13 cellular contexts compared by ENCODE assay signal in the genomic region with DNA sequence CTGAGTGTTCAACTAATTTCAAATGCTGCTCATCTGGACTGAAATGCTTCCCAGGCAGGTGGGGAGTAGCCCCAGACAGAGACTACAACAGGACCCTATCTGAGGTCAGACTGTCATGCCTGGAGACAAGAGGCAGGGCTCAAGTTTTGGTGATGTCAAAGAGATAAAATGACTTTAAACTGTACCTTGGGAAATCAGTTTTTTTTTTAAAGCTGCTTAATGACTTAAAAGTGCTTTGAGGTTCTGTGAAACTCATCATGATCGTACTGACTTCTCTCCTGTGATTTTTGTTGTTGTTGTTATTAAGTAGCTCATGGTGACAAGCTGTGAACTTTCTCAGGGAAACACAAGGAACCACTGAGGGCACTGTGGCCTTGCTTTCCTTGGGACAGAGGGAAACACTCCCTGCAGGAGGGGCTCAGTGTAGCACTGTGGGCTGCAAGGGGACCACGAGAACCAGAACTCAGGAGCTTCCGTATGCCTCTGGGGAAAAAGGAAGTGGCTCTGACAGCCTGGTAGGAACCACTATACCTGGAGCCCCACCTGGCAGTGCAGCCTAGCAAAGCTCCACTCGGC. TPM values are rescaled to one million over a fixed set of nuclear protein-coding genes. Genes with fewer than 3 reads are reported as not detected.
A peak's percentile ranks its signal among the peaks of the same experiment; 100 is the strongest.
DNase-seq lines count a peak whose midpoint lies in the region; ATAC-seq, FAIRE-seq and TF ChIP-seq lines count a peak whose summit lies in the region.
"Had no signal": no experiment of that assay in that cellular context is flagged by ENCODE, and none has a peak within 500 bp of the region (broad histone marks: within the 10 kb centered on the region; RNA-seq: fewer than 3 reads in every experiment).

No MANE protein-coding gene starts in this region.

- CTCF ChIA-PET in CD8-positive, alpha-beta memory T cell (lab: Charles Lee): interaction anchor here (1.7 kb wide), 1 partner anchor 10 kb away, joined by 7 read pairs; no protein-coding TSS in a partner anchor
- CTCF ChIA-PET in Panc1 (lab: Charles Lee): no interaction called here

- POLR2A ChIA-PET in CD8-positive, alpha-beta memory T cell (lab: Charles Lee): interaction anchor here (2.2 kb wide), 1 partner anchor 9 kb away, joined by 16 read pairs; a partner anchor contains a TSS
- POLR2A ChIA-PET in Panc1 (lab: Charles Lee): no interaction called here

- H3K9me3 ChIP-seq in CD8-positive, alpha-beta memory T cell (ENCODE audit: low read length): no peaks in the 10 kb centered on the region
- H3K9me3 ChIP-seq in Panc1 (ENCODE audit: control insufficient read depth, insufficient read depth, low read depth, low read length): no peaks in the 10 kb centered on the region
- H3K9me3 ChIP-seq in duodenal mucosa (ENCODE audit: control insufficient read depth in 1 of 2, low read length in 2 of 2): no peaks in the 10 kb centered on the region
- H3K9me3 ChIP-seq in pancreas: no peaks in the 10 kb centered on the region
- H3K9me3 ChIP-seq in adrenal gland (replicated peaks in 1 of 3): no peaks in the 10 kb centered on the region

- H3K27me3 ChIP-seq in CD8-positive, alpha-beta memory T cell (ENCODE audit: insufficient read depth, low read length, poor library complexity, severe bottlenecking): no peaks in the 10 kb centered on the region
- H3K27me3 ChIP-seq in Panc1 (ENCODE audit: control insufficient read depth, insufficient read depth, low read length) (no peaks in the 10 kb centered on the region), duodenal mucosa (ENCODE audit: control insufficient read depth in 1 of 2, insufficient read depth in 2 of 2, low read length in 2 of 2) (no peaks in the 10 kb centered on the region), pancreas (no peaks in the 10 kb centered on the region), adrenal gland (no peaks in the 10 kb centered on the region)

- peaks cover 50 to 82% (median 57%) of the 10 kb centered on the region in 3 donors for H3K4me1 Mint-ChIP-seq in CD8-positive, alpha-beta memory T cell

- in situ Hi-C loops in Panc1 (cut with HindIII; ENCODE audit: low pct_unique_long_range_greater_than_20kb, low sequenced_read_pairs): no loop called here

- peak overlapping the region; percentile 44 to 99 (median 85) for H3K27ac Mint-ChIP-seq in CD8-positive, alpha-beta memory T cell

- no TSS peak for BruUV-seq in Panc1 (replicated peaks; lab: Mats Ljungman, UMichigan)

- 0 out of 2 replicates have a peak, but pooled peaks have one; percentile 20 for ATAC-seq in Panc1
- peak in 3 of 4 donors; percentile 18 to 45 (median 34) for ATAC-seq in pancreas
- no peak for ATAC-seq in HG03280 (IDR thresholded peaks at IDR 0.05; ENCODE audit: unreplicated experiment)
- no peak for ATAC-seq in GM18873 (IDR thresholded peaks at IDR 0.05; ENCODE audit: low FRiP score, unreplicated experiment)

- WGBS in pancreas, 2 donors: 63% methylated on average over 4 of the region's 4 CpGs
- 53 to 85% (median 75%) methylated on average over 3 to 4 of the region's 4 CpGs for WGBS in adrenal gland, 4 donors

- peak in 1 of 5 donors; percentile 17 for DNase-seq in CD8-positive, alpha-beta memory T cell
- DNase-seq in Panc1 (ENCODE audit: low read depth, low spot score) (no peak), pancreas (peak in 1 of 6 donors; percentile 14), COLO829 (ENCODE audit: low spot score) (no peak), adrenal gland (no peak)
- DNase-seq: DMS53; kidney; occipital lobe; stimulated activated naive B cell treated with anti-CD40 and anti-IgM and Interleukin-4, amounts not matched to agents 10 μg/mL and 1 μg/mL and 100 μg/mL, for 72 hours had no signal

- peak overlapping the region; percentile 16 for H3K4me3 ChIP-seq in CD8-positive, alpha-beta memory T cell (ENCODE audit: low read length)
- no peak overlapping the region for H3K4me3 ChIP-seq in Panc1 (ENCODE audit: low read depth in 2 of 2, low read length in 2 of 2)
- H3K4me3 ChIP-seq in duodenal mucosa (ENCODE audit: low read depth in 1 of 2, low read length in 2 of 2): no peak overlapping the region
- no peak overlapping the region for H3K4me3 ChIP-seq in pancreas
- no peak overlapping the region for H3K4me3 ChIP-seq in adrenal gland

- H3K27me3 Mint-ChIP-seq in CD8-positive, alpha-beta memory T cell: no peaks in the 10 kb centered on the region
- H3K27me3 Mint-ChIP-seq: stimulated activated naive B cell treated with anti-CD40 and anti-IgM and Interleukin-4, amounts not matched to agents 10 μg/mL and 1 μg/mL and 100 μg/mL, for 72 hours had no signal

- peak overlapping the region; percentile 1 to 69 (median 40) for H3K4me3 Mint-ChIP-seq in CD8-positive, alpha-beta memory T cell
- H3K4me3 Mint-ChIP-seq: stimulated activated naive B cell treated with anti-CD40 and anti-IgM and Interleukin-4, amounts not matched to agents 10 μg/mL and 1 μg/mL and 100 μg/mL, for 72 hours had no signal

- FAIRE-seq in pancreas (lab: Jason Lieb, UNC): no peak
- FAIRE-seq: GM12892, kidney had no signal

- TF ChIP-seq CTCF in Panc1 (IDR thresholded peaks at IDR 0.05) (no peak), pancreas (IDR thresholded peaks at IDR 0.05) (no peak), adrenal gland (IDR thresholded peaks at IDR 0.05) (no peak)

- H3K27ac ChIP-seq in CD8-positive, alpha-beta memory T cell (ENCODE audit: low read depth, low read length): no peak overlapping the region
- H3K27ac ChIP-seq in Panc1 (ENCODE audit: low read length) (no peak overlapping the region), duodenal mucosa (ENCODE audit: low read depth, low read length) (peak overlapping the region; percentile 26), pancreas (no peak overlapping the region), adrenal gland (no peak overlapping the region)

- H3K4me1 ChIP-seq in CD8-positive, alpha-beta memory T cell (ENCODE audit: insufficient read depth, low read length): peaks cover 46% of the 10 kb centered on the region
- H3K4me1 ChIP-seq in Panc1 (ENCODE audit: control insufficient read depth, insufficient read depth, low read length): peaks cover 10% of the 10 kb centered on the region
- peaks cover 27 to 48% of the 10 kb centered on the region in 2 donors for H3K4me1 ChIP-seq in duodenal mucosa (ENCODE audit: control insufficient read depth in 1 of 2, insufficient read depth in 2 of 2, low read length in 2 of 2)
- peaks cover 0 to 37% (median 25%) of the 10 kb centered on the region in 3 donors for H3K4me1 ChIP-seq in pancreas
- H3K4me1 ChIP-seq in adrenal gland (replicated peaks in 1 of 2): peaks cover 21 to 43% of the 10 kb centered on the region in 2 donors

- H3K36me3 Mint-ChIP-seq in CD8-positive, alpha-beta memory T cell: peaks cover 0 to 4% (median 1%) of the 10 kb centered on the region in 3 donors

- no peaks in the 10 kb centered on the region for H3K9me3 Mint-ChIP-seq in CD8-positive, alpha-beta memory T cell
- H3K9me3 Mint-ChIP-seq: stimulated activated naive B cell treated with anti-CD40 and anti-IgM and Interleukin-4, amounts not matched to agents 10 μg/mL and 1 μg/mL and 100 μg/mL, for 72 hours had no signal

- intact Hi-C loops in Panc1 (cut with micrococcal nuclease; ENCODE audit: unreplicated experiment): no loop called here
- intact Hi-C loops in pancreas (cut with DNase I): loop anchor here in 1 of 3 donors (10.0 kb wide), 1 partner anchor 124 kb away; no protein-coding TSS in a partner anchor
- intact Hi-C loops in adrenal gland (cut with DNase I): no loop called here

- TF ChIP-seq POLR2A in adrenal gland (IDR thresholded peaks at IDR 0.05): no peak

- no peaks in the 10 kb centered on the region for H3K36me3 ChIP-seq in CD8-positive, alpha-beta memory T cell (ENCODE audit: insufficient read depth, low read length)
- H3K36me3 ChIP-seq in Panc1 (ENCODE audit: control insufficient read depth, insufficient read depth, low read length) (no peaks in the 10 kb centered on the region), duodenal mucosa (ENCODE audit: control insufficient read depth in 1 of 2, insufficient read depth in 2 of 2, low read length in 2 of 2) (peaks cover 0 to 12% of the 10 kb centered on the region in 2 donors), pancreas (no peaks in the 10 kb centered on the region), adrenal gland (replicated peaks in 1 of 2) (no peaks in the 10 kb centered on the region)

- no peak overlapping the region for H3K9ac ChIP-seq in duodenal mucosa (ENCODE audit: low read depth in 1 of 2, low read length in 2 of 2)

RNA-seq across cellular contexts. Expression of a gene that starts 9.5 kb away (rescaled TPM):
- total RNA-seq in CD8-positive, alpha-beta memory T cell: 10 to 100 TPM; 21.2 to 22.7 TPM
- 1.7 TPM for polyA plus RNA-seq in CD8-positive, alpha-beta memory T cell
- total RNA-seq in Panc1 (2021; ENCODE audit: unreplicated experiment): 34.1 TPM
- 13.8 TPM for polyA plus RNA-seq in Panc1 (2012; ENCODE audit: insufficient read length)
- 10 to 100 TPM; 21.4 to 49.0 (median 26.5) TPM for total RNA-seq in pancreas
- 1 to 10 TPM; 6.7 to 9.8 TPM for polyA plus RNA-seq in pancreas
- 10 to 100 TPM; 36.3 to 82.4 (median 64.2) TPM for total RNA-seq in adrenal gland
- 10 to 100 TPM in 2 of 3 donors, 1 to 10 TPM in 1; 4.7 to 20.8 (median 14.7) TPM for polyA plus RNA-seq in adrenal gland

Comparison
In these comparisons a context has a peak if more than half of its experiments do, and no peak if none do; other contexts are left out.
1. ATAC-seq: peak in Panc1 (single experiment) and pancreas (3 of 4); none in HG03280 (single experiment) and GM18873 (single experiment).